Comparison of ENCODE assay signal across 11 cellular contexts in the genomic region with DNA sequence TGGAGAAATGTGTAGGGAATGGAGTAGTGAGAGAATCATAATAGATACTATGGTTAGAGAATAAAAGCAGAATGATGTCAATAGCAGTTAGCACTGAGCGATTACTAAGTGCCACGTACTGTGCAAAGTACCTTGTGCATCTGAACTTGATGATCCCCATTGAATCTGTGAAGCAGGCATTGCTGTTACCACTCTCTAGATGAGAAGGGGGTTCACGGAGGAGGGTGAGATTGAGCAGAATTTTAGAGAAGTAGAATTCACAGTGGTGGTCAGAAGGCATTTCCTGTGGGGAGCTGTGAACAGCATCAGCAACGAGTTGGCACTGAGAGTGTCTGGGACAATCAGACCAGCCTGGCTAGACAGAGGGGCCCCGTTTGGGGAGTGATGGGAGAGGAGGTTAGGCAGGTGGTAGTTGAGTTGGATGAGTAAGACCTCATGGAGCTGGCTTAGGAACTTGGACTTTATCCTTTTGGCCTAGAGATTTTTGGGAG.
DNase-seq lines count a peak whose midpoint lies in the region; ATAC-seq, FAIRE-seq and TF ChIP-seq lines count a peak whose summit lies in the region.
"Had no signal": no experiment of that assay in that cellular context is flagged by ENCODE, and none has a peak within 500 bp of the region (broad histone marks: within the 10 kb centered on the region; RNA-seq: fewer than 3 reads in every experiment).

No MANE protein-coding gene starts in this region.

- peaks cover 7 to 15% of the 10 kb centered on the region in 2 donors for H3K4me1 Mint-ChIP-seq in stimulated activated naive B cell treated with anti-CD40 and anti-IgM and Interleukin-4, amounts not matched to agents 10 μg/mL and 1 μg/mL and 100 μg/mL, for 72 hours
- H3K4me1 Mint-ChIP-seq in activated T-cell treated with anti-CD3 and anti-CD28 coated beads, Interleukin-2, amount 50 U/mL, for 24 hours (ENCODE audit: low read depth) = peaks cover 11% of the 10 kb centered on the region

- ATAC-seq in HG03457 (IDR thresholded peaks at IDR 0.05; ENCODE audit: unreplicated experiment) (peak; percentile 80), GM19467 (IDR thresholded peaks at IDR 0.05; ENCODE audit: unreplicated experiment) (no peak)
- peak; percentile 74 to 83 for ATAC-seq in stimulated activated naive B cell treated with anti-CD40 and anti-IgM and Interleukin-4, amounts not matched to agents 10 μg/mL and 1 μg/mL and 100 μg/mL, for 72 hours (replicated peaks)

- H3K27me3 Mint-ChIP-seq in stimulated activated naive B cell treated with anti-CD40 and anti-IgM and Interleukin-4, amounts not matched to agents 10 μg/mL and 1 μg/mL and 100 μg/mL, for 72 hours = peaks cover 8 to 17% of the 10 kb centered on the region in 2 donors
- H3K27me3 Mint-ChIP-seq in activated T-cell treated with anti-CD3 and anti-CD28 coated beads, Interleukin-2, amount 50 U/mL, for 24 hours = peaks cover 14% of the 10 kb centered on the region

- no peak overlapping the region for H3K4me3 Mint-ChIP-seq in stimulated activated naive B cell treated with anti-CD40 and anti-IgM and Interleukin-4, amounts not matched to agents 10 μg/mL and 1 μg/mL and 100 μg/mL, for 72 hours
- H3K4me3 Mint-ChIP-seq in activated T-cell treated with anti-CD3 and anti-CD28 coated beads, Interleukin-2, amount 50 U/mL, for 24 hours = no peak overlapping the region
- H3K4me3 Mint-ChIP-seq: activated naive CD8-positive, alpha-beta T cell had no signal

- no peak for FAIRE-seq in D721Med (lab: Jason Lieb, UNC)

- no peaks in the 10 kb centered on the region for H3K36me3 Mint-ChIP-seq in stimulated activated naive B cell treated with anti-CD40 and anti-IgM and Interleukin-4, amounts not matched to agents 10 μg/mL and 1 μg/mL and 100 μg/mL, for 72 hours
- H3K36me3 Mint-ChIP-seq in activated T-cell treated with anti-CD3 and anti-CD28 coated beads, Interleukin-2, amount 50 U/mL, for 24 hours (ENCODE audit: low read depth) = no peaks in the 10 kb centered on the region
- H3K36me3 Mint-ChIP-seq: activated naive CD8-positive, alpha-beta T cell had no signal

- H3K9me3 Mint-ChIP-seq in stimulated activated naive B cell treated with anti-CD40 and anti-IgM and Interleukin-4, amounts not matched to agents 10 μg/mL and 1 μg/mL and 100 μg/mL, for 72 hours = no peaks in the 10 kb centered on the region
- no peaks in the 10 kb centered on the region for H3K9me3 Mint-ChIP-seq in activated T-cell treated with anti-CD3 and anti-CD28 coated beads, Interleukin-2, amount 50 U/mL, for 24 hours

- TF ChIP-seq CTCF in D721Med (IDR thresholded peaks at IDR 0.05; ENCODE audit: insufficient read depth, missing control alignments) = no peak

- H3K27ac Mint-ChIP-seq in stimulated activated naive B cell treated with anti-CD40 and anti-IgM and Interleukin-4, amounts not matched to agents 10 μg/mL and 1 μg/mL and 100 μg/mL, for 72 hours = peak overlapping the region; percentile 48
- no peak overlapping the region for H3K27ac Mint-ChIP-seq in activated T-cell treated with anti-CD3 and anti-CD28 coated beads, Interleukin-2, amount 50 U/mL, for 24 hours
- H3K27ac Mint-ChIP-seq: activated naive CD8-positive, alpha-beta T cell had no signal

- DNase-seq in NOMO-1 treated with DMSO at 0.1 percent for 48 hours (lab: John Stamatoyannopoulos, UW; ENCODE audit: unreplicated experiment) = peak; percentile 30
- no peak for DNase-seq in NOMO-1 treated with dmso at 0.1 percent for 144 hours (lab: John Stamatoyannopoulos, UW; ENCODE audit: unreplicated experiment)
- peak; percentile 70 for DNase-seq in astrocyte of the hippocampus (ENCODE audit: low read depth, low spot score)
- no peak for DNase-seq in stimulated activated naive B cell treated with anti-CD40 and anti-IgM and Interleukin-4, amounts not matched to agents 10 μg/mL and 1 μg/mL and 100 μg/mL, for 72 hours
- no peak for DNase-seq in activated T-cell treated with anti-CD3 and anti-CD28 coated beads, Interleukin-2, amount 50 U/mL, for 24 hours
- no peak for DNase-seq in D721Med (ENCODE audit: insufficient read length, low spot score)
- DNase-seq: IMR-90, NCI-H510A had no signal

Comparison
In these comparisons a context has a peak if more than half of its experiments do, and no peak if none do; other contexts are left out.
1. DNase-seq: peak in NOMO-1 treated with DMSO at 0.1 percent for 48 hours (single experiment) and astrocyte of the hippocampus (single experiment); none in NOMO-1 treated with dmso at 0.1 percent for 144 hours (single experiment), stimulated activated naive B cell treated with anti-CD40 and anti-IgM and Interleukin-4, amounts not matched to agents 10 μg/mL and 1 μg/mL and 100 μg/mL, for 72 hours (single experiment), activated T-cell treated with anti-CD3 and anti-CD28 coated beads, Interleukin-2, amount 50 U/mL, for 24 hours (single experiment) and D721Med (single experiment).